In genomic region chr6:107102414-107102805, GRCh38 we compare ENCODE assay signal across 25 cellular contexts. TPM values are rescaled to one million over a fixed set of nuclear protein-coding genes. Genes with fewer than 3 reads are reported as not detected.
A peak's percentile ranks its signal among the peaks of the same experiment; 100 is the strongest.
DNase-seq lines count a peak whose midpoint lies in the region; ATAC-seq and TF ChIP-seq lines count a peak whose summit lies in the region.
"Had no signal": no experiment of that assay in that cellular context is flagged by ENCODE, and none has a peak within 500 bp of the region (broad histone marks: within the 10 kb centered on the region; RNA-seq: fewer than 3 reads in every experiment).

No MANE protein-coding gene starts in this region.

- POLR2A ChIA-PET in WTC11 (lab: Charles Lee), result interaction anchor here (0.8 kb wide), 1 partner anchor 11 kb away, joined by 4 read pairs; no protein-coding TSS in a partner anchor

- peak overlapping the region; percentile 7 for H2AFZ ChIP-seq in neural progenitor cell (replicated peaks)
- H2AFZ ChIP-seq: PC-9 had no signal

- CTCF ChIA-PET in WTC11 (lab: Charles Lee), result interaction anchor here (0.9 to 2.2 kb wide), 3 partner anchors 12 to 13 kb away, joined by 3 to 6 read pairs (median 5); partner anchors contain the start of gene BEND3
- CTCF ChIA-PET in activated naive CD4-positive, alpha-beta T cell treated with anti-CD3 and anti-CD28 coated beads, Interleukin-2, amount 10 ng/mL, durations not matched to agents 7 days and 5 days (lab: Charles Lee), result interaction anchor here (0.6 kb wide), 1 partner anchor 441 kb away, joined by 3 read pairs; no protein-coding TSS in a partner anchor

- peaks cover 3% of the 10 kb centered on the region for H3K36me3 ChIP-seq in H7 (replicated peaks; ENCODE audit: control insufficient read depth, insufficient read depth, low read length)
- no peaks in the 10 kb centered on the region for H3K36me3 ChIP-seq in neural progenitor cell
- H3K36me3 ChIP-seq: neutrophil had no signal

- H3K36me3 Mint-ChIP-seq in WTC11 (peaks cover 19% of the 10 kb centered on the region), neural progenitor cell (peaks cover 8% of the 10 kb centered on the region)
- no peaks in the 10 kb centered on the region for H3K36me3 Mint-ChIP-seq in activated naive CD4-positive, alpha-beta T cell treated with anti-CD3 and anti-CD28 coated beads, Interleukin-2, amount 10 ng/mL, durations not matched to agents 7 days and 5 days
- H3K36me3 Mint-ChIP-seq: T-cell had no signal

- no peak for TF ChIP-seq CTCF in WTC11 (IDR thresholded peaks at IDR 0.05)
- no peak for TF ChIP-seq CTCF in neural progenitor cell (IDR thresholded peaks at IDR 0.05)

- H3K4me1 Mint-ChIP-seq in WTC11 (peaks cover 46% of the 10 kb centered on the region), neural progenitor cell (peaks cover 42% of the 10 kb centered on the region)
- H3K4me1 Mint-ChIP-seq in activated naive CD4-positive, alpha-beta T cell treated with anti-CD3 and anti-CD28 coated beads, Interleukin-2, amount 10 ng/mL, durations not matched to agents 7 days and 5 days, result no peaks in the 10 kb centered on the region
- H3K4me1 Mint-ChIP-seq: central memory CD8-positive, alpha-beta T cell had no signal

- peaks cover 23% of the 10 kb centered on the region for H3F3A ChIP-seq in neural progenitor cell (ENCODE audit: low read depth)

- no peak for ATAC-seq in WTC11
- ATAC-seq: activated T-cell treated with anti-CD3 and anti-CD28 coated beads, Interleukin-2, amount 50 U/mL, for 72 hours; T-cell had no signal

- H3K27me3 ChIP-seq in H7 (ENCODE audit: control insufficient read depth, insufficient read depth, low read length), result no peaks in the 10 kb centered on the region
- H3K27me3 ChIP-seq in neural progenitor cell, result no peaks in the 10 kb centered on the region
- H3K27me3 ChIP-seq: neutrophil had no signal

- H3K4me3 ChIP-seq in H7 (ENCODE audit: insufficient read depth, low read depth, low read length), result no peak overlapping the region
- H3K4me3 ChIP-seq in neural progenitor cell, result no peak overlapping the region
- H3K4me3 ChIP-seq: lung, PC-9 had no signal

- DNase-seq in H7 (peak; percentile 42), NCI-H1092 treated with DMSO at 0.1 percent for 48 hours (lab: John Stamatoyannopoulos, UW) (peak; percentile 77), WTC11 (ENCODE audit: low spot score) (no peak), neural progenitor cell (ENCODE audit: low spot score) (no peak), anterior cingulate cortex (lab: John Stamatoyannopoulos, UW) (no peak), SIG-M5 treated with dmso at 0.1 percent for 504 hours (lab: John Stamatoyannopoulos, UW; ENCODE audit: unreplicated experiment) (no peak)
- DNase-seq in activated naive CD4-positive, alpha-beta T cell treated with anti-CD3 and anti-CD28 coated beads, Interleukin-2, amount 10 ng/mL, durations not matched to agents 7 days and 5 days, result no peak
- DNase-seq: activated CD4-positive, alpha-beta T cell treated with anti-CD3 and anti-CD28 coated beads for 4 hours; activated naive CD4-positive, alpha-beta T cell treated with anti-CD3 and anti-CD28 coated beads, Interleukin-2, amount 50 U/mL, for 16 hours; activated T-cell treated with anti-CD3 and anti-CD28 coated beads, Interleukin-2, amount 50 U/mL, for 72 hours; AML-193; DND-41; erythroblast; foreskin fibroblast; hippocampal formation; NCI-H1417 treated with DMSO at 0.1 percent for 48 hours; NCI-H748 treated with DMSO at 0.1 percent for 48 hours; SHP77 treated with DMSO at 0.1 percent for 48 hours; stimulated activated CD4-positive, alpha-beta T cell treated with anti-CD3 and anti-CD28 coated beads, Interleukin-4, amount 100 ng/mL, for 1 hour; stimulated activated naive CD4-positive, alpha-beta T cell; T-cell had no signal

- no peak overlapping the region for H3K9ac ChIP-seq in neural progenitor cell

- no peak overlapping the region for H3K27ac ChIP-seq in neural progenitor cell
- H3K27ac ChIP-seq: neutrophil, PC-9 had no signal

- H3K9me3 Mint-ChIP-seq in WTC11 (no peaks in the 10 kb centered on the region), neural progenitor cell (no peaks in the 10 kb centered on the region)
- no peaks in the 10 kb centered on the region for H3K9me3 Mint-ChIP-seq in activated naive CD4-positive, alpha-beta T cell treated with anti-CD3 and anti-CD28 coated beads, Interleukin-2, amount 10 ng/mL, durations not matched to agents 7 days and 5 days
- H3K9me3 Mint-ChIP-seq: activated T-cell treated with anti-CD3 and anti-CD28 coated beads, Interleukin-2, amount 50 U/mL, for 72 hours; central memory CD8-positive, alpha-beta T cell; T-cell had no signal

- H3K79me2 ChIP-seq in neural progenitor cell (ENCODE audit: low read depth), result peaks cover 75% of the 10 kb centered on the region

- H3K9me3 ChIP-seq in neural progenitor cell (ENCODE audit: low read depth), result no peaks in the 10 kb centered on the region
- H3K9me3 ChIP-seq: neutrophil had no signal

- peaks cover 46% of the 10 kb centered on the region for H3K4me1 ChIP-seq in neural progenitor cell

- peak overlapping the region; percentile 87 for H3K27ac Mint-ChIP-seq in WTC11
- H3K27ac Mint-ChIP-seq in neural progenitor cell, result peak overlapping the region; percentile 79
- H3K27ac Mint-ChIP-seq in activated naive CD4-positive, alpha-beta T cell treated with anti-CD3 and anti-CD28 coated beads, Interleukin-2, amount 10 ng/mL, durations not matched to agents 7 days and 5 days, result no peak overlapping the region
- H3K27ac Mint-ChIP-seq: activated T-cell treated with anti-CD3 and anti-CD28 coated beads, Interleukin-2, amount 50 U/mL, for 72 hours; T-cell had no signal

- no peaks in the 10 kb centered on the region for H4K20me1 ChIP-seq in neural progenitor cell (ENCODE audit: low read depth)

- H3K27me3 Mint-ChIP-seq in WTC11 (ENCODE audit: low read depth) (no peaks in the 10 kb centered on the region), neural progenitor cell (ENCODE audit: insufficient read depth, low read depth) (no peaks in the 10 kb centered on the region)
- no peaks in the 10 kb centered on the region for H3K27me3 Mint-ChIP-seq in activated naive CD4-positive, alpha-beta T cell treated with anti-CD3 and anti-CD28 coated beads, Interleukin-2, amount 10 ng/mL, durations not matched to agents 7 days and 5 days
- H3K27me3 Mint-ChIP-seq: central memory CD8-positive, alpha-beta T cell; T-cell had no signal

- H3K4me2 ChIP-seq in neural progenitor cell, result peak overlapping the region; percentile 18
- H3K4me2 ChIP-seq: PC-9 had no signal

- H3K4me3 Mint-ChIP-seq in WTC11 (no peak overlapping the region), neural progenitor cell (no peak overlapping the region)
- no peak overlapping the region for H3K4me3 Mint-ChIP-seq in activated naive CD4-positive, alpha-beta T cell treated with anti-CD3 and anti-CD28 coated beads, Interleukin-2, amount 10 ng/mL, durations not matched to agents 7 days and 5 days
- H3K4me3 Mint-ChIP-seq: activated T-cell treated with anti-CD3 and anti-CD28 coated beads, Interleukin-2, amount 50 U/mL, for 72 hours; central memory CD8-positive, alpha-beta T cell; T-cell had no signal

TF ChIP-seq in WTC11, 78 proteins besides CTCF, POLR2A, EP300 and RAD21 (continues in another document):
- TF ChIP-seq AR (CRISPR knock-in tag; IDR thresholded peaks at IDR 0.05) (no peak), IRF2 (CRISPR knock-in tag; IDR thresholded peaks at IDR 0.05; ENCODE audit: borderline replicate concordance, low read depth) (no peak), SMAD3 (CRISPR knock-in tag; IDR thresholded peaks at IDR 0.05; ENCODE audit: borderline replicate concordance) (no peak), PRRX2 (CRISPR knock-in tag; IDR thresholded peaks at IDR 0.05) (no peak), FOXP1 (CRISPR knock-in tag; IDR thresholded peaks at IDR 0.05; ENCODE audit: borderline replicate concordance) (no peak), SMAD4 (CRISPR knock-in tag; IDR thresholded peaks at IDR 0.05) (no peak), ATF6 (CRISPR knock-in tag; IDR thresholded peaks at IDR 0.05) (no peak), ATF1 (CRISPR knock-in tag; IDR thresholded peaks at IDR 0.05) (no peak), TCF7 (CRISPR knock-in tag; IDR thresholded peaks at IDR 0.05; ENCODE audit: low read depth) (no peak), ZNF317 (CRISPR knock-in tag; IDR thresholded peaks at IDR 0.05; ENCODE audit: borderline replicate concordance, low read depth) (no peak)

RNA-seq across cellular contexts. Expression of gene BEND3, which starts 12.9 kb away (rescaled TPM):
- total RNA-seq in H7 (2014; rRNA removed; shearing (Covaris generic)), result 24.5 and 24.9 TPM in 2 replicates
- total RNA-seq in WTC11 (2021), result 25.4 to 33.8 TPM (median 33.3 TPM) in 3 replicates
- total RNA-seq in neural progenitor cell (ENCODE audit: low replicate concordance), result 9.2 and 11.2 TPM in 2 replicates

Comparison
In these comparisons a context has a peak if more than half of its experiments do, and no peak if none do; other contexts are left out.
1. DNase-seq: peak in H7 (single experiment) and NCI-H1092 treated with DMSO at 0.1 percent for 48 hours (single experiment); none in WTC11 (single experiment), neural progenitor cell (single experiment), activated naive CD4-positive, alpha-beta T cell treated with anti-CD3 and anti-CD28 coated beads, Interleukin-2, amount 10 ng/mL, durations not matched to agents 7 days and 5 days (single experiment), anterior cingulate cortex (0 of 58) and SIG-M5 treated with dmso at 0.1 percent for 504 hours (single experiment).